Comparison of ENCODE assay signal across 25 cellular contexts in the genomic region with DNA sequence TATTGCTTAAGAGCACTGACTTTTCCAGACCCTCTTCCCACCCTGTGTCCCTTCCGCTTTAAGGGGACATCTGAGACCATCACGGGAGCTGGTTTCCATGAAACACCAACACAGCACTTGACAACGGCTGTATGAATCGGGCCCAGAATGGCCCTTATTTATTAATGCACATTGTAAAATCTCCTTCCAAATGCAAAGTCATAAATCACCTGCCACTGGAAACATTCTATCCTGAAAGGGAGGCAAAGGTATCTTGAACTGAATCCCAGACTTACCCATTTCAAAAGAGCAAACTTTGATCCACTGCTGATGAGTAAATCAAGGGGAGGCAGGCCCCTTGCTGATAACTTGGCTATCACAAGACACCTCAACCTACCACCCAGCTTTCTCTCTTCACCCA. TPM values are rescaled to one million over a fixed set of nuclear protein-coding genes. Genes with fewer than 3 reads are reported as not detected.
DNase-seq lines count a peak whose midpoint lies in the region; ATAC-seq, FAIRE-seq and TF ChIP-seq lines count a peak whose summit lies in the region.
"Had no signal": no experiment of that assay in that cellular context is flagged by ENCODE, and none has a peak within 500 bp of the region (broad histone marks: within the 10 kb centered on the region; RNA-seq: fewer than 3 reads in every experiment).

No MANE protein-coding gene starts in this region.

- H2AFZ ChIP-seq in GM23338 (no peak overlapping the region), K562 (ENCODE audit: low read depth, low read length) (no peak overlapping the region), smooth muscle cell (ENCODE audit: low read depth) (no peak overlapping the region)

- no peak for FAIRE-seq in K562 (lab: Jason Lieb, UNC)
- FAIRE-seq: islet of Langerhans had no signal

- TF ChIP-seq CTCF in GM23338 (conservative IDR thresholded peaks at IDR 0.05; ENCODE audit: low read depth in 2 of 2) (no peak), K562 (IDR thresholded peaks at IDR 0.05 in 2 of 3, conservative IDR thresholded peaks at IDR 0.05 in 1 of 3; ENCODE audit: insufficient read depth in 2 of 3, low read depth in 1 of 3, low read length in 3 of 3) (no peak), right lobe of liver (IDR thresholded peaks at IDR 0.05) (no peak), smooth muscle cell (IDR thresholded peaks at IDR 0.05; ENCODE audit: borderline replicate concordance, insufficient read depth, poor library complexity, severe bottlenecking) (no peak), lower leg skin (IDR thresholded peaks at IDR 0.05) (no peak)

- H3K4me3 ChIP-seq in GM23338 = no peak overlapping the region
- no peak overlapping the region for H3K4me3 ChIP-seq in K562
- no peak overlapping the region for H3K4me3 ChIP-seq in right lobe of liver
- H3K4me3 ChIP-seq in smooth muscle cell = no peak overlapping the region
- no peak overlapping the region for H3K4me3 ChIP-seq in lower leg skin (ENCODE audit: low read depth, poor library complexity, severe bottlenecking)
- H3K4me3 ChIP-seq: heart left ventricle, mucosa of descending colon, tibial nerve had no signal

- H4K20me1 ChIP-seq in GM23338 (replicated peaks; ENCODE audit: insufficient read depth) (no peaks in the 10 kb centered on the region; the same call in 1 of the 2 replicates), K562 (replicated peaks; ENCODE audit: control insufficient read depth, insufficient read depth, low read length) (peaks cover 10% of the 10 kb centered on the region; the same call in 1 of the 2 replicates), smooth muscle cell (ENCODE audit: low read depth) (peaks cover 89% of the 10 kb centered on the region)

- no peaks in the 10 kb centered on the region for H3K27me3 ChIP-seq in GM23338 (ENCODE audit: insufficient read depth)
- no peaks in the 10 kb centered on the region for H3K27me3 ChIP-seq in K562 (ENCODE audit: control insufficient read depth in 2 of 2, insufficient read depth in 2 of 2, low read length in 2 of 2)
- H3K27me3 ChIP-seq in right lobe of liver = no peaks in the 10 kb centered on the region
- no peaks in the 10 kb centered on the region for H3K27me3 ChIP-seq in smooth muscle cell (ENCODE audit: low read depth)
- H3K27me3 ChIP-seq: heart left ventricle, tibial nerve had no signal

- WGBS in K562 (ENCODE audit: insufficient coverage, low coverage, missing lambda C conversion rate) = 72% methylated on average over 4 of the region's 4 CpGs
- WGBS in right lobe of liver (ENCODE audit: insufficient coverage, low coverage, low lambda C conversion rate, missing lambda C conversion rate) = 30% methylated on average over 4 of the region's 4 CpGs
- WGBS in smooth muscle cell (ENCODE audit: low lambda C conversion rate) = 86% methylated on average over 4 of the region's 4 CpGs
- 58 to 62% methylated on average over 4 of the region's 4 CpGs for WGBS in lower leg skin, 2 donors

- DNase-seq in GM23338 (ENCODE audit: low spot score) (no peak), K562 (ENCODE audit: extremely low read depth in 1 of 4, low spot score in 3 of 4) (no peak), right lobe of liver (no peak), smooth muscle cell (lab: John Stamatoyannopoulos, UW; ENCODE audit: unreplicated experiment) (no peak), kidney glomerular epithelial cell (lab: John Stamatoyannopoulos, UW) (no peak), lower leg skin (ENCODE audit: low spot score in 2 of 2) (no peak)
- no peak for DNase-seq in stimulated activated effector memory CD8-positive, alpha-beta T cell treated with anti-CD3 and anti-CD28 coated beads, Interleukin-12 subunit alpha, Interleukin-12 subunit beta, amount 100 ng/mL, for 72 hours (ENCODE audit: low spot score in 2 of 2)
- DNase-seq: activated CD4-positive, CD25-positive, alpha-beta regulatory T cell; activated effector memory CD4-positive, alpha-beta T cell treated with Interleukin-2 at 50 U/mL for 16 hours; CD4-positive, CD25-positive, alpha-beta regulatory T cell; central memory CD4-positive, alpha-beta T cell; effector CD8-positive, alpha-beta T cell; GOT3; NCI-H1436; NK-92 treated with Interleukin-12 subunit alpha and Interleukin-12 subunit beta, amount 100 ng/mL, for 24 hours; occipital lobe; SHP77; stimulated activated CD4-positive, alpha-beta T cell treated with anti-CD3 and anti-CD28 coated beads, Interleukin-4, amount 100 ng/mL, for 4 hours; stimulated activated CD8-positive, alpha-beta memory T cell treated with anti-CD3 and anti-CD28 coated beads, Interleukin-4, amount 100 ng/mL, for 48 hours had no signal

- TF ChIP-seq EP300 in K562 (IDR thresholded peaks at IDR 0.05; ENCODE audit: low read length) = no peak

- BruUV-seq in K562 (replicated peaks; lab: Mats Ljungman, UMichigan) = no TSS peak

- in situ Hi-C loops in K562 (cut with MboI) = no loop called here

- peaks cover 8% of the 10 kb centered on the region for H3K4me1 ChIP-seq in GM23338 (ENCODE audit: insufficient read depth)
- H3K4me1 ChIP-seq in K562 (replicated peaks in 1 of 2; ENCODE audit: control insufficient read depth in 2 of 2, insufficient read depth in 2 of 2, low read length in 2 of 2) = peaks cover 12 to 14% of the 10 kb centered on the region in 2 experiments
- H3K4me1 ChIP-seq in right lobe of liver = peaks cover 0 to 70% (median 26%) of the 10 kb centered on the region in 4 donors
- peaks cover 15% of the 10 kb centered on the region for H3K4me1 ChIP-seq in smooth muscle cell (ENCODE audit: low read depth)

- H3K9me2 ChIP-seq in GM23338 (ENCODE audit: insufficient read depth) = no peaks in the 10 kb centered on the region

- intact Hi-C loops in K562 (cut with micrococcal nuclease) (no loop called here), right lobe of liver (cut with DNase I) (no loop called here), lower leg skin (cut with DNase I; ENCODE audit: low total_unique reads) (no loop called here)

- H3K27ac ChIP-seq in GM23338 (ENCODE audit: low read depth) (0 out of 2 replicates have a peak overlapping the region, but pooled peaks have one; percentile 26), K562 (ENCODE audit: extremely low read depth, low read depth, low read length) (no peak overlapping the region), right lobe of liver (peak overlapping the region; percentile 32 to 89 (median 53)), smooth muscle cell (ENCODE audit: low read depth) (peak overlapping the region; percentile 0)

- H3K9me3 ChIP-seq in K562 (replicated peaks; ENCODE audit: control insufficient read depth, insufficient read depth, low read depth, low read length) (no peaks in the 10 kb centered on the region), right lobe of liver (no peaks in the 10 kb centered on the region), smooth muscle cell (replicated peaks; ENCODE audit: low read depth) (no peaks in the 10 kb centered on the region)
- H3K9me3 ChIP-seq: heart left ventricle, mucosa of descending colon, tibial nerve had no signal

- H3K9ac ChIP-seq in K562 (ENCODE audit: insufficient read depth in 1 of 2, low read depth in 2 of 2, low read length in 2 of 2) (no peak overlapping the region), smooth muscle cell (ENCODE audit: low read depth) (no peak overlapping the region)

- ATAC-seq in GM23338 = no peak
- ATAC-seq in K562 = no peak
- peak; percentile 44 to 73 (median 54) for ATAC-seq in right lobe of liver
- no peak for ATAC-seq in HG02623 (IDR thresholded peaks at IDR 0.05; ENCODE audit: unreplicated experiment)
- ATAC-seq in stimulated activated effector memory CD8-positive, alpha-beta T cell treated with anti-CD3 and anti-CD28 coated beads, Interleukin-12 subunit alpha, Interleukin-12 subunit beta, amount 100 ng/mL, for 72 hours = no peak

- H3K4me2 ChIP-seq in GM23338 = no peak overlapping the region
- H3K4me2 ChIP-seq in K562 (ENCODE audit: insufficient read depth, low read length) = no peak overlapping the region
- no peak overlapping the region for H3K4me2 ChIP-seq in smooth muscle cell

- CTCF ChIA-PET in K562 (lab: Yijun Ruan, JAX; ENCODE audit: low intra/inter-chr PET ratio) = no interaction called here

- H3K36me3 ChIP-seq in GM23338 (ENCODE audit: insufficient read depth) (no peaks in the 10 kb centered on the region), K562 (ENCODE audit: control insufficient read depth, insufficient read depth, low read length) (no peaks in the 10 kb centered on the region), right lobe of liver (no peaks in the 10 kb centered on the region), smooth muscle cell (ENCODE audit: low read depth) (no peaks in the 10 kb centered on the region)
- H3K36me3 ChIP-seq: heart left ventricle, tibial nerve had no signal

- peaks cover 16% of the 10 kb centered on the region for H3K4me1 Mint-ChIP-seq in GM23338
- peaks cover 5% of the 10 kb centered on the region for H3K4me1 Mint-ChIP-seq in stimulated activated effector memory CD8-positive, alpha-beta T cell treated with anti-CD3 and anti-CD28 coated beads, Interleukin-12 subunit alpha, Interleukin-12 subunit beta, amount 100 ng/mL, for 72 hours
- H3K4me1 Mint-ChIP-seq: CD4-positive, CD25-positive, alpha-beta regulatory T cell had no signal

- no peak for TF ChIP-seq RAD21 in K562 (CRISPR knock-in tag; conservative IDR thresholded peaks at IDR 0.05 in 1 of 2, IDR thresholded peaks at IDR 0.05 in 1 of 2)

- peaks cover 9% of the 10 kb centered on the region for H3K27me3 Mint-ChIP-seq in GM23338 (ENCODE audit: insufficient read depth, low read depth, poor library complexity)

- H3K79me2 ChIP-seq in GM23338 (replicated peaks; ENCODE audit: insufficient read depth) (peaks cover 29% of the 10 kb centered on the region), K562 (ENCODE audit: control insufficient read depth, insufficient read depth, low read length) (peaks cover 29% of the 10 kb centered on the region), smooth muscle cell (ENCODE audit: low read depth) (peaks cover 93% of the 10 kb centered on the region)

- TF ChIP-seq POLR2A in K562 (conservative IDR thresholded peaks at IDR 0.05) = no peak
- no peak for TF ChIP-seq POLR2A in right lobe of liver (IDR thresholded peaks at IDR 0.05)
- no peak for TF ChIP-seq POLR2A in lower leg skin (IDR thresholded peaks at IDR 0.05)

- POLR2A ChIA-PET in K562 (lab: Yijun Ruan, JAX) = interaction anchor here (0.6 to 1.2 kb wide), 2 partner anchors 7 to 14 kb away, joined by 3 to 4 read pairs; no protein-coding TSS in a partner anchor

- no peaks in the 10 kb centered on the region for H3K36me3 Mint-ChIP-seq in GM23338 (ENCODE audit: low read depth)
- H3K36me3 Mint-ChIP-seq in stimulated activated effector memory CD8-positive, alpha-beta T cell treated with anti-CD3 and anti-CD28 coated beads, Interleukin-12 subunit alpha, Interleukin-12 subunit beta, amount 100 ng/mL, for 72 hours = no peaks in the 10 kb centered on the region
- H3K36me3 Mint-ChIP-seq: CD4-positive, CD25-positive, alpha-beta regulatory T cell had no signal

- H3K4me3 Mint-ChIP-seq in GM23338 = no peak overlapping the region
- no peak overlapping the region for H3K4me3 Mint-ChIP-seq in stimulated activated effector memory CD8-positive, alpha-beta T cell treated with anti-CD3 and anti-CD28 coated beads, Interleukin-12 subunit alpha, Interleukin-12 subunit beta, amount 100 ng/mL, for 72 hours
- H3K4me3 Mint-ChIP-seq: CD4-positive, CD25-positive, alpha-beta regulatory T cell; T-helper 1 cell treated with Interleukin-12 subunit alpha and Interleukin-12 subunit beta and Interleukin-4 antibody, amounts not matched to agents 30 μg/mL and 1 μg/mL, for 36 hours had no signal

- H3K9me1 ChIP-seq in K562 (ENCODE audit: control insufficient read depth, insufficient read depth, low read length) = peaks cover 3% of the 10 kb centered on the region

- no peak overlapping the region for H3K27ac Mint-ChIP-seq in GM23338
- H3K27ac Mint-ChIP-seq in stimulated activated effector memory CD8-positive, alpha-beta T cell treated with anti-CD3 and anti-CD28 coated beads, Interleukin-12 subunit alpha, Interleukin-12 subunit beta, amount 100 ng/mL, for 72 hours = no peak overlapping the region
- H3K27ac Mint-ChIP-seq: CD4-positive, CD25-positive, alpha-beta regulatory T cell; T-helper 1 cell treated with Interleukin-12 subunit alpha and Interleukin-12 subunit beta and Interleukin-4 antibody, amounts not matched to agents 30 μg/mL and 1 μg/mL, for 36 hours had no signal

- H3K9me3 Mint-ChIP-seq in GM23338 = no peaks in the 10 kb centered on the region
- H3K9me3 Mint-ChIP-seq in stimulated activated effector memory CD8-positive, alpha-beta T cell treated with anti-CD3 and anti-CD28 coated beads, Interleukin-12 subunit alpha, Interleukin-12 subunit beta, amount 100 ng/mL, for 72 hours = no peaks in the 10 kb centered on the region
- H3K9me3 Mint-ChIP-seq: CD4-positive, CD25-positive, alpha-beta regulatory T cell; T-helper 1 cell treated with Interleukin-12 subunit alpha and Interleukin-12 subunit beta and Interleukin-4 antibody, amounts not matched to agents 30 μg/mL and 1 μg/mL, for 36 hours had no signal

- H3F3A ChIP-seq in GM23338 (replicated peaks; ENCODE audit: low read depth) (no peaks in the 10 kb centered on the region), smooth muscle cell (ENCODE audit: low read depth) (peaks cover 11% of the 10 kb centered on the region)

RNA-seq across cellular contexts. Expression of gene SHB, which starts 37.4 kb away (rescaled TPM):
- 8.4 and 14.0 TPM in 2 replicates for total RNA-seq in GM23338 (2014; rRNA removed; shearing (Covaris generic))
- polyA plus RNA-seq in GM23338 (2016; fragmentation: Nextera tagmentation; extraction: Ambion mirVana) = 1.5 and 1.7 TPM in 2 replicates
- 6.5 and 13.7 TPM in 2 replicates for total RNA-seq in K562 (2011; cell fraction: chromatin; rRNA removed; ENCODE audit: low replicate concordance)
- total RNA-seq in K562 (2011; cell fraction: nucleolus; rRNA removed) = 10.4 and 10.7 TPM in 2 replicates
- total RNA-seq in K562 (2011; cell fraction: nucleoplasm; rRNA removed) = 6.3 and 8.7 TPM in 2 replicates
- 11.7 and 12.8 TPM in 2 replicates for total RNA-seq in K562 (2014; rRNA removed)
- 3.8 and 4.0 TPM in 2 replicates for total RNA-seq in K562 (2014; rRNA removed; fragmentation: Illumina TruSeq; extraction: Trizol)
- total RNA-seq in K562 (2015; rRNA removed; fragmentation: Illumina TruSeq; extraction: Trizol) = 5.1 and 5.3 TPM in 2 replicates
- total RNA-seq in K562 (2021) = 15.4 and 16.0 TPM in 2 replicates
- 3.4 and 5.1 TPM in 2 replicates for polyA plus RNA-seq in K562 (2011; rRNA removed)
- 4.1 and 8.5 TPM in 2 replicates for polyA plus RNA-seq in K562 (2011; cell fraction: cytosol; rRNA removed)
- polyA plus RNA-seq in K562 (2011; cell fraction: nucleus; rRNA removed) = 4.9 and 8.5 TPM in 2 replicates
- 8.2 and 8.9 TPM in 2 replicates for polyA plus RNA-seq in K562 (2012)
- polyA plus RNA-seq in K562 (2014; fragmentation: Illumina TruSeq; extraction: Trizol) = 9.6 TPM in 2 replicates
- polyA plus RNA-seq in K562 (2014; fragmentation: Nextera tagmentation; extraction: Ambion mirVana) = 1 to 10 TPM in 1 of 2 experiments, under 1 TPM in 1; 0.78 to 1.0 TPM
- 6.0 and 7.5 TPM in 2 replicates for polyA plus RNA-seq in K562 (2014; rRNA removed)
- polyA minus RNA-seq in K562 (2011; rRNA and poly(A)+ RNA removed) = 4.6 and 5.7 TPM in 2 replicates
- 7.4 and 12.6 TPM in 2 replicates for polyA minus RNA-seq in K562 (2011; cell fraction: cytosol; rRNA and poly(A)+ RNA removed)
- polyA minus RNA-seq in K562 (2011; cell fraction: nucleus; rRNA and poly(A)+ RNA removed) = 6.3 and 6.4 TPM in 2 replicates
- 10 to 100 TPM; 12.0 to 43.1 (median 21.9) TPM for total RNA-seq in right lobe of liver
- total RNA-seq in smooth muscle cell = 14.3 and 16.4 TPM in 2 replicates
- polyA plus RNA-seq in smooth muscle cell = 32.4 and 35.0 TPM in 2 replicates
- total RNA-seq in lower leg skin = 10 to 100 TPM; 27.6 to 42.6 (median 34.5) TPM

Comparison
In these comparisons a context has a peak if more than half of its experiments do, and no peak if none do; other contexts are left out.
1. ATAC-seq: peak in right lobe of liver (4 of 4); none in GM23338 (single experiment), K562 (single experiment), HG02623 (single experiment) and stimulated activated effector memory CD8-positive, alpha-beta T cell treated with anti-CD3 and anti-CD28 coated beads, Interleukin-12 subunit alpha, Interleukin-12 subunit beta, amount 100 ng/mL, for 72 hours (single experiment).